ENCODE assay signal across 10 cellular contexts in genomic region chr10:75788394-75789205, GRCh38.
A peak's percentile ranks its signal among the peaks of the same experiment; 100 is the strongest.
DNase-seq lines count a peak whose midpoint lies in the region; TF ChIP-seq lines count a peak whose summit lies in the region.
"Had no signal": no experiment of that assay in that cellular context is flagged by ENCODE, and none has a peak within 500 bp of the region (broad histone marks: within the 10 kb centered on the region; RNA-seq: fewer than 3 reads in every experiment).

No MANE protein-coding gene starts in this region.

- H3K4me1 ChIP-seq in BE2C, result no peaks in the 10 kb centered on the region

- no peaks in the 10 kb centered on the region for H3K9me3 ChIP-seq in BE2C

- TF ChIP-seq CTCF in LNCaP clone FGC (IDR thresholded peaks at IDR 0.05; ENCODE audit: control insufficient read depth, extremely low read depth, insufficient read depth) (no peak), BE2C (IDR thresholded peaks at IDR 0.05; ENCODE audit: low read depth, low read length) (no peak)

- no peaks in the 10 kb centered on the region for H3K27me3 ChIP-seq in BE2C

- H3K4me3 ChIP-seq in LNCaP clone FGC (ENCODE audit: low read depth, low read length), result no peak overlapping the region
- no peak overlapping the region for H3K4me3 ChIP-seq in BE2C (ENCODE audit: low read depth, low read length)

- DNase-seq in LNCaP clone FGC (ENCODE audit: low read depth), result peak; percentile 70
- DNase-seq in epidermal melanocyte (ENCODE audit: insufficient read length, low spot score), result peak; percentile 51
- peak; percentile 54 for DNase-seq in left kidney (ENCODE audit: low read depth, low spot score)
- DNase-seq in substantia nigra (lab: John Stamatoyannopoulos, UW), result peak in 13 of 49 donors; percentile 13 to 73 (median 20)
- DNase-seq in A172 (ENCODE audit: low spot score), result no peak
- DNase-seq in NCI-H128 (lab: John Stamatoyannopoulos, UW; ENCODE audit: unreplicated experiment), result no peak
- no peak for DNase-seq in T-helper 1 cell
- DNase-seq in BE2C, result no peak
- DNase-seq: DMS53 had no signal

- H3K27ac ChIP-seq in substantia nigra (ENCODE audit: low read depth, low read length, poor library complexity, severe bottlenecking), result peak overlapping the region; percentile 70
- H3K27ac ChIP-seq: KMS-11 had no signal

- no peaks in the 10 kb centered on the region for H3K36me3 ChIP-seq in BE2C

Comparison
In these comparisons a context has a peak if more than half of its experiments do, and no peak if none do; other contexts are left out.
1. DNase-seq: peak in LNCaP clone FGC (single experiment), epidermal melanocyte (single experiment) and left kidney (single experiment); none in A172 (single experiment), NCI-H128 (single experiment), T-helper 1 cell (0 of 5) and BE2C (single experiment).